In the genomic region with DNA sequence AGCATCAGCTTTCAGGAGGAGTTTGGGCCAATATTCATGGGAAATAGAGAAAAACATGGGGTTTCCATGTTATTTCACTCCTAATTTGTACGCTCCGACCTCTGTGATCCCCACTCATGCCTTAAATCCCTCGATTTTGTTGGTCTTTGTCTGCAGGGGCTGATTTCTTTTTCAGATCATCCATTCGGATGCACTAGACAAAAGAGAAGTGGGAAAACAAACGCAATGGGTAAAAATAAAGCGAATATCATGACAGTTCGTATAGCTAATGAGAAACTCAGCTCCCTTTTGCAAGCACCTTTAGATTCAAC, we compare ENCODE assay signal across 1 cellular context.
TF ChIP-seq lines count a peak whose summit lies in the region.

No MANE protein-coding gene starts in this region.

TF ChIP-seq in HepG2, 621 proteins besides CTCF, POLR2A, EP300 and RAD21 (continued from another document):
- TF ChIP-seq, protein P1, sequence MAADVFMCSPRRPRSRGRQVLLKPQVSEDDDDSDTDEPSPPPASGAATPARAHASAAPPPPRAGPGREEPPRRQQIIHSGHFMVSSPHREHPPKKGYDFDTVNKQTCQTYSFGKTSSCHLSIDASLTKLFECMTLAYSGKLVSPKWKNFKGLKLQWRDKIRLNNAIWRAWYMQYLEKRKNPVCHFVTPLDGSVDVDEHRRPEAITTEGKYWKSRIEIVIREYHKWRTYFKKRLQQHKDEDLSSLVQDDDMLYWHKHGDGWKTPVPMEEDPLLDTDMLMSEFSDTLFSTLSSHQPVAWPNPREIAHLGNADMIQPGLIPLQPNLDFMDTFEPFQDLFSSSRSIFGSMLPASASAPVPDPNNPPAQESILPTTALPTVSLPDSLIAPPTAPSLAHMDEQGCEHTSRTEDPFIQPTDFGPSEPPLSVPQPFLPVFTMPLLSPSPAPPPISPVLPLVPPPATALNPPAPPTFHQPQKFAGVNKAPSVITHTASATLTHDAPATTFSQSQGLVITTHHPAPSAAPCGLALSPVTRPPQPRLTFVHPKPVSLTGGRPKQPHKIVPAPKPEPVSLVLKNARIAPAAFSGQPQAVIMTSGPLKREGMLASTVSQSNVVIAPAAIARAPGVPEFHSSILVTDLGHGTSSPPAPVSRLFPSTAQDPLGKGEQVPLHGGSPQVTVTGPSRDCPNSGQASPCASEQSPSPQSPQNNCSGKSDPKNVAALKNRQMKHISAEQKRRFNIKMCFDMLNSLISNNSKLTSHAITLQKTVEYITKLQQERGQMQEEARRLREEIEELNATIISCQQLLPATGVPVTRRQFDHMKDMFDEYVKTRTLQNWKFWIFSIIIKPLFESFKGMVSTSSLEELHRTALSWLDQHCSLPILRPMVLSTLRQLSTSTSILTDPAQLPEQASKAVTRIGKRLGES (CRISPR knock-in tag; IDR thresholded peaks at IDR 0.05; ENCODE audit: borderline replicate concordance) = no peak
- TF ChIP-seq ELF1 (CRISPR knock-in tag; IDR thresholded peaks at IDR 0.05) (no peak), ZNF205 (CRISPR knock-in tag; IDR thresholded peaks at IDR 0.05) (no peak), CC2D1A (CRISPR knock-in tag; IDR thresholded peaks at IDR 0.05) (no peak), SMAD3 (CRISPR knock-in tag; IDR thresholded peaks at IDR 0.05) (no peak), ZNF543 (CRISPR knock-in tag; IDR thresholded peaks at IDR 0.05) (no peak), EEA1 (CRISPR knock-in tag; IDR thresholded peaks at IDR 0.05; ENCODE audit: borderline replicate concordance) (no peak), ZNF775 (CRISPR knock-in tag; IDR thresholded peaks at IDR 0.05; ENCODE audit: borderline replicate concordance) (no peak)
- TF ChIP-seq, protein P2, sequence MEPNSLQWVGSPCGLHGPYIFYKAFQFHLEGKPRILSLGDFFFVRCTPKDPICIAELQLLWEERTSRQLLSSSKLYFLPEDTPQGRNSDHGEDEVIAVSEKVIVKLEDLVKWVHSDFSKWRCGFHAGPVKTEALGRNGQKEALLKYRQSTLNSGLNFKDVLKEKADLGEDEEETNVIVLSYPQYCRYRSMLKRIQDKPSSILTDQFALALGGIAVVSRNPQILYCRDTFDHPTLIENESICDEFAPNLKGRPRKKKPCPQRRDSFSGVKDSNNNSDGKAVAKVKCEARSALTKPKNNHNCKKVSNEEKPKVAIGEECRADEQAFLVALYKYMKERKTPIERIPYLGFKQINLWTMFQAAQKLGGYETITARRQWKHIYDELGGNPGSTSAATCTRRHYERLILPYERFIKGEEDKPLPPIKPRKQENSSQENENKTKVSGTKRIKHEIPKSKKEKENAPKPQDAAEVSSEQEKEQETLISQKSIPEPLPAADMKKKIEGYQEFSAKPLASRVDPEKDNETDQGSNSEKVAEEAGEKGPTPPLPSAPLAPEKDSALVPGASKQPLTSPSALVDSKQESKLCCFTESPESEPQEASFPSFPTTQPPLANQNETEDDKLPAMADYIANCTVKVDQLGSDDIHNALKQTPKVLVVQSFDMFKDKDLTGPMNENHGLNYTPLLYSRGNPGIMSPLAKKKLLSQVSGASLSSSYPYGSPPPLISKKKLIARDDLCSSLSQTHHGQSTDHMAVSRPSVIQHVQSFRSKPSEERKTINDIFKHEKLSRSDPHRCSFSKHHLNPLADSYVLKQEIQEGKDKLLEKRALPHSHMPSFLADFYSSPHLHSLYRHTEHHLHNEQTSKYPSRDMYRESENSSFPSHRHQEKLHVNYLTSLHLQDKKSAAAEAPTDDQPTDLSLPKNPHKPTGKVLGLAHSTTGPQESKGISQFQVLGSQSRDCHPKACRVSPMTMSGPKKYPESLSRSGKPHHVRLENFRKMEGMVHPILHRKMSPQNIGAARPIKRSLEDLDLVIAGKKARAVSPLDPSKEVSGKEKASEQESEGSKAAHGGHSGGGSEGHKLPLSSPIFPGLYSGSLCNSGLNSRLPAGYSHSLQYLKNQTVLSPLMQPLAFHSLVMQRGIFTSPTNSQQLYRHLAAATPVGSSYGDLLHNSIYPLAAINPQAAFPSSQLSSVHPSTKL (CRISPR knock-in tag; IDR thresholded peaks at IDR 0.05) = no peak
- TF ChIP-seq, protein P3, sequence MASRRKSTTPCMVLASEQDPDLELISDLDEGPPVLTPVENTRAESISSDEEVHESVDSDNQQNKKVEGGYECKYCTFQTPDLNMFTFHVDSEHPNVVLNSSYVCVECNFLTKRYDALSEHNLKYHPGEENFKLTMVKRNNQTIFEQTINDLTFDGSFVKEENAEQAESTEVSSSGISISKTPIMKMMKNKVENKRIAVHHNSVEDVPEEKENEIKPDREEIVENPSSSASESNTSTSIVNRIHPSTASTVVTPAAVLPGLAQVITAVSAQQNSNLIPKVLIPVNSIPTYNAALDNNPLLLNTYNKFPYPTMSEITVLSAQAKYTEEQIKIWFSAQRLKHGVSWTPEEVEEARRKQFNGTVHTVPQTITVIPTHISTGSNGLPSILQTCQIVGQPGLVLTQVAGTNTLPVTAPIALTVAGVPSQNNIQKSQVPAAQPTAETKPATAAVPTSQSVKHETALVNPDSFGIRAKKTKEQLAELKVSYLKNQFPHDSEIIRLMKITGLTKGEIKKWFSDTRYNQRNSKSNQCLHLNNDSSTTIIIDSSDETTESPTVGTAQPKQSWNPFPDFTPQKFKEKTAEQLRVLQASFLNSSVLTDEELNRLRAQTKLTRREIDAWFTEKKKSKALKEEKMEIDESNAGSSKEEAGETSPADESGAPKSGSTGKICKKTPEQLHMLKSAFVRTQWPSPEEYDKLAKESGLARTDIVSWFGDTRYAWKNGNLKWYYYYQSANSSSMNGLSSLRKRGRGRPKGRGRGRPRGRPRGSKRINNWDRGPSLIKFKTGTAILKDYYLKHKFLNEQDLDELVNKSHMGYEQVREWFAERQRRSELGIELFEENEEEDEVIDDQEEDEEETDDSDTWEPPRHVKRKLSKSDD (CRISPR knock-in tag; IDR thresholded peaks at IDR 0.05; ENCODE audit: low read depth) = no peak
